In genomic region chr14:101458536-101459391, GRCh38 we compare ENCODE assay signal across 12 cellular contexts.
DNase-seq lines count a peak whose midpoint lies in the region; ATAC-seq and TF ChIP-seq lines count a peak whose summit lies in the region.
"Had no signal": no experiment of that assay in that cellular context is flagged by ENCODE, and none has a peak within 500 bp of the region (broad histone marks: within the 10 kb centered on the region; RNA-seq: fewer than 3 reads in every experiment).

No MANE protein-coding gene starts in this region.

- ATAC-seq in omental fat pad (ENCODE audit: low FRiP score) (no peak), GM18867 (IDR thresholded peaks at IDR 0.05; ENCODE audit: unreplicated experiment) (no peak)
- no peak for ATAC-seq in CD4-positive, alpha-beta T cell (ENCODE audit: poor library complexity)

- H3K36me3 ChIP-seq in mesendoderm (ENCODE audit: control insufficient read depth, insufficient read depth, low read length) = no peaks in the 10 kb centered on the region
- no peaks in the 10 kb centered on the region for H3K36me3 ChIP-seq in suprapubic skin
- H3K36me3 ChIP-seq: MG63 had no signal

- peaks cover 4% of the 10 kb centered on the region for H3K4me1 Mint-ChIP-seq in activated naive CD8-positive, alpha-beta T cell (ENCODE audit: low read depth)
- H3K4me1 Mint-ChIP-seq in activated naive CD8-positive, alpha-beta T cell treated with anti-CD3 and anti-CD28 coated beads for 36 hours = peaks cover 6% of the 10 kb centered on the region
- H3K4me1 Mint-ChIP-seq in CD4-positive, alpha-beta T cell (ENCODE audit: low read depth) = peaks cover 9% of the 10 kb centered on the region

- CTCF ChIA-PET in CD4-positive, alpha-beta T cell (lab: Charles Lee) = no interaction called here

- no peaks in the 10 kb centered on the region for H3K79me1 ChIP-seq in mesendoderm (ENCODE audit: low read length)

- H3K4me3 ChIP-seq in coronary artery = peak overlapping the region; percentile 38
- peak overlapping the region; percentile 32 for H3K4me3 ChIP-seq in mesendoderm (ENCODE audit: low read length)
- peak overlapping the region; percentile 24 for H3K4me3 ChIP-seq in suprapubic skin
- H3K4me3 ChIP-seq: MG63 had no signal

- H2AK5ac ChIP-seq in mesendoderm (ENCODE audit: low read length) = no peak overlapping the region

- H3K27ac ChIP-seq in coronary artery (no peak overlapping the region), mesendoderm (ENCODE audit: low read depth, low read length) (peak overlapping the region; percentile 46), suprapubic skin (no peak overlapping the region)
- H3K27ac ChIP-seq in CD4-positive, alpha-beta T cell (ENCODE audit: low read depth, low read length) = no peak overlapping the region

- no CpG with 5 or more reads among the region's 93 CpGs for WGBS in mesendoderm (ENCODE audit: extremely low coverage, insufficient coverage, low lambda C conversion rate)
- 5% methylated on average over 24 of the region's 93 CpGs for WGBS in suprapubic skin

- H3K56ac ChIP-seq in mesendoderm (ENCODE audit: low read length) = peak overlapping the region; percentile 88

- no peak overlapping the region for H3K27ac Mint-ChIP-seq in activated naive CD8-positive, alpha-beta T cell
- H3K27ac Mint-ChIP-seq in activated naive CD8-positive, alpha-beta T cell treated with anti-CD3 and anti-CD28 coated beads for 36 hours = no peak overlapping the region
- H3K27ac Mint-ChIP-seq in CD4-positive, alpha-beta T cell = no peak overlapping the region
- H3K27ac Mint-ChIP-seq: dendritic cell treated with granulocyte-macrophage colony-stimulating factor and Interleukin-4, amounts not matched to agents 40 ng/mL and 50 ng/mL, for 4 days; natural killer cell had no signal

- peaks cover 4% of the 10 kb centered on the region for H3K36me3 Mint-ChIP-seq in activated naive CD8-positive, alpha-beta T cell
- peaks cover 2% of the 10 kb centered on the region for H3K36me3 Mint-ChIP-seq in activated naive CD8-positive, alpha-beta T cell treated with anti-CD3 and anti-CD28 coated beads for 36 hours
- no peaks in the 10 kb centered on the region for H3K36me3 Mint-ChIP-seq in CD4-positive, alpha-beta T cell (ENCODE audit: low read depth)

- no peak overlapping the region for H4K5ac ChIP-seq in mesendoderm (ENCODE audit: low read length)

- no peak overlapping the region for H3K23ac ChIP-seq in mesendoderm (ENCODE audit: low read length)

- no peaks in the 10 kb centered on the region for H3K79me2 ChIP-seq in mesendoderm (ENCODE audit: control insufficient read depth, insufficient read depth, low read length)

- intact Hi-C loops in CD4-positive, alpha-beta T cell (cut with DNase I, micrococcal nuclease) = no loop called here

- H3K4ac ChIP-seq in mesendoderm (ENCODE audit: low read depth, low read length) = peak overlapping the region; percentile 98

- TF ChIP-seq POLR2A in suprapubic skin (IDR thresholded peaks at IDR 0.05) = no peak

- POLR2A ChIA-PET in CD4-positive, alpha-beta T cell (lab: Charles Lee) = no interaction called here

- H3K27me3 Mint-ChIP-seq in activated naive CD8-positive, alpha-beta T cell = peaks cover 40% of the 10 kb centered on the region
- peaks cover 56% of the 10 kb centered on the region for H3K27me3 Mint-ChIP-seq in activated naive CD8-positive, alpha-beta T cell treated with anti-CD3 and anti-CD28 coated beads for 36 hours
- H3K27me3 Mint-ChIP-seq in CD4-positive, alpha-beta T cell = peaks cover 54% of the 10 kb centered on the region

- no peak overlapping the region for H2BK15ac ChIP-seq in mesendoderm (replicated peaks; ENCODE audit: low read depth)

- H2BK5ac ChIP-seq in mesendoderm (ENCODE audit: low read length) = no peak overlapping the region

- H3K4me2 ChIP-seq in mesendoderm (ENCODE audit: low read length) = peak overlapping the region; percentile 38

- no peaks in the 10 kb centered on the region for H3K9me3 Mint-ChIP-seq in activated naive CD8-positive, alpha-beta T cell (ENCODE audit: low read depth)
- H3K9me3 Mint-ChIP-seq in activated naive CD8-positive, alpha-beta T cell treated with anti-CD3 and anti-CD28 coated beads for 36 hours = peaks cover 3% of the 10 kb centered on the region
- no peaks in the 10 kb centered on the region for H3K9me3 Mint-ChIP-seq in CD4-positive, alpha-beta T cell
- H3K9me3 Mint-ChIP-seq: dendritic cell treated with granulocyte-macrophage colony-stimulating factor and Interleukin-4, amounts not matched to agents 40 ng/mL and 50 ng/mL, for 4 days; natural killer cell had no signal

- no peak for TF ChIP-seq CTCF in coronary artery (IDR thresholded peaks at IDR 0.05)
- no peak for TF ChIP-seq CTCF in suprapubic skin (IDR thresholded peaks at IDR 0.05)
- no peak for TF ChIP-seq CTCF in omental fat pad (IDR thresholded peaks at IDR 0.05)
- no peak for TF ChIP-seq CTCF in CD4-positive, alpha-beta T cell (IDR thresholded peaks at IDR 0.05)

- H3K4me3 Mint-ChIP-seq in activated naive CD8-positive, alpha-beta T cell = peak overlapping the region; percentile 30
- no peak overlapping the region for H3K4me3 Mint-ChIP-seq in activated naive CD8-positive, alpha-beta T cell treated with anti-CD3 and anti-CD28 coated beads for 36 hours
- no peak overlapping the region for H3K4me3 Mint-ChIP-seq in CD4-positive, alpha-beta T cell
- H3K4me3 Mint-ChIP-seq: dendritic cell treated with granulocyte-macrophage colony-stimulating factor and Interleukin-4, amounts not matched to agents 40 ng/mL and 50 ng/mL, for 4 days; natural killer cell had no signal

- H3K18ac ChIP-seq in mesendoderm (ENCODE audit: low read length) = peak overlapping the region; percentile 99

- no peak for TF ChIP-seq EP300 in suprapubic skin (IDR thresholded peaks at IDR 0.05)

- H3K4me1 ChIP-seq in mesendoderm (ENCODE audit: control insufficient read depth, low read depth, low read length) (peaks cover 7% of the 10 kb centered on the region), suprapubic skin (peaks cover 16% of the 10 kb centered on the region)

- H3K27me3 ChIP-seq in mesendoderm (ENCODE audit: insufficient read depth, low read length, poor library complexity) (peaks cover 2% of the 10 kb centered on the region), suprapubic skin (peaks cover 79% of the 10 kb centered on the region)
- H3K27me3 ChIP-seq in CD4-positive, alpha-beta T cell (ENCODE audit: control insufficient read depth, insufficient read depth, low read length) = peaks cover 70% of the 10 kb centered on the region
- H3K27me3 ChIP-seq: MG63 had no signal

- H3K9ac ChIP-seq in mesendoderm (ENCODE audit: low read length) = peak overlapping the region; percentile 70

- DNase-seq in activated naive CD8-positive, alpha-beta T cell treated with anti-CD3 and anti-CD28 coated beads for 36 hours = no peak
- peak; percentile 41 for DNase-seq in coronary artery (ENCODE audit: low spot score)
- peak; percentile 79 for DNase-seq in mesendoderm
- DNase-seq in suprapubic skin (ENCODE audit: low spot score in 2 of 2) = peak in 1 of 2 donors; percentile 78
- DNase-seq in omental fat pad (ENCODE audit: low spot score) = no peak
- no peak for DNase-seq in CD4-positive, alpha-beta T cell
- DNase-seq: MG63; natural killer cell; stimulated activated CD4-positive, alpha-beta T cell treated with anti-CD3 and anti-CD28 coated beads, Interleukin-12 subunit alpha, Interleukin-12 subunit beta, amount 100 ng/mL, for 4 hours had no signal

- H4K8ac ChIP-seq in mesendoderm (ENCODE audit: low read depth, low read length) = peak overlapping the region; percentile 87

- H2BK120ac ChIP-seq in mesendoderm (ENCODE audit: low read depth, low read length) = peak overlapping the region; percentile 19

- no peaks in the 10 kb centered on the region for H3K9me3 ChIP-seq in suprapubic skin
- no peaks in the 10 kb centered on the region for H3K9me3 ChIP-seq in CD4-positive, alpha-beta T cell (ENCODE audit: control insufficient read depth, low read length)
- H3K9me3 ChIP-seq: MG63 had no signal

Comparison
In these comparisons a context has a peak if more than half of its experiments do, and no peak if none do; other contexts are left out.
1. DNase-seq: peak in coronary artery (single experiment) and mesendoderm (single experiment); none in activated naive CD8-positive, alpha-beta T cell treated with anti-CD3 and anti-CD28 coated beads for 36 hours (single experiment), omental fat pad (single experiment) and CD4-positive, alpha-beta T cell (0 of 10).
2. Peak in every context shown above with its lines, with median percentiles within 50 percentile points of each other: H3K4me3 ChIP-seq.